15 cellular contexts compared by ENCODE assay signal in the genomic region with DNA sequence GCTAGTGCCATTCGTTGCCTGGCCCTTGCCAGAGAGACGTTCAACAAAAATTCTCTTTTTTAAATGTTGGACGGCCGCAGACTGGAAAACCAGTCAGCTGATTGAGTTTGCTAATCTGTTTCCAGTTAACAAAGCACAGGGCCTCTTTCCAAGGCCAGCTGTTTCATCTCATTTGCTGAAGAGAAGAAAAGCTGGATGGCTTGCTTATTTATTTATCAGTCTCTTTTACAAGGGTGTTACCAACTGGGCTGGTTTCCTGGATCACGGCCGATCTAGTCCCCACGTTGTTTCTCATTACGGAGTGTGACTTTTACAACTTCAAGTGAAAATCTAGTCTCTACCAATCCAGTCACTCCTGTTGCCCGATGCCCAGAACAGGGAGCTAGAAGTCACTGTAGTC.
DNase-seq lines count a peak whose midpoint lies in the region; ATAC-seq and TF ChIP-seq lines count a peak whose summit lies in the region.
"Had no signal": no experiment of that assay in that cellular context is flagged by ENCODE, and none has a peak within 500 bp of the region (broad histone marks: within the 10 kb centered on the region; RNA-seq: fewer than 3 reads in every experiment).

No MANE protein-coding gene starts in this region.

- 55 to 59% methylated on average over 9 of the region's 9 CpGs for WGBS in tibial nerve, 2 donors

- CTCF ChIA-PET in GM10248 (lab: Yijun Ruan, JAX) = interaction anchor here (1.4 to 1.7 kb wide), 2 partner anchors 25 to 58 kb away, joined by 3 to 5 read pairs; no protein-coding TSS in a partner anchor

- TF ChIP-seq EP300 in tibial nerve (IDR thresholded peaks at IDR 0.05) = peak in 1 of 2 donors; percentile 26

- TF ChIP-seq POLR2A in tibial nerve (IDR thresholded peaks at IDR 0.05) = no peak

- no peak for ATAC-seq in GM19351 (IDR thresholded peaks at IDR 0.05; ENCODE audit: unreplicated experiment)
- ATAC-seq: stimulated activated effector memory CD8-positive, alpha-beta T cell treated with anti-CD3 and anti-CD28 coated beads, Interleukin-12 subunit alpha, Interleukin-12 subunit beta, amount 100 ng/mL, for 72 hours had no signal

- no peaks in the 10 kb centered on the region for H3K27me3 ChIP-seq in tibial nerve

- H3K36me3 ChIP-seq in tibial nerve = no peaks in the 10 kb centered on the region

- H3K4me1 ChIP-seq in tibial nerve = peaks cover 0 to 16% (median 0%) of the 10 kb centered on the region in 4 donors

- no peak overlapping the region for H3K27ac ChIP-seq in tibial nerve

- DNase-seq in NCI-H1694 treated with DMSO at 0.1 percent for 48 hours (lab: John Stamatoyannopoulos, UW) (peak; percentile 41), fibroblast of peridontal ligament (ENCODE audit: extremely low read depth) (peak; percentile 87), medulla oblongata (ENCODE audit: extremely low spot score) (peak; percentile 35), tibial nerve (ENCODE audit: low spot score in 2 of 2) (peak; percentile 17 to 50), hippocampal formation (lab: John Stamatoyannopoulos, UW) (no peak), GF-D8 (lab: John Stamatoyannopoulos, UW) (no peak), GM10248 (ENCODE audit: extremely low spot score) (no peak)
- DNase-seq: activated CD4-positive, alpha-beta T cell treated with anti-CD3 and anti-CD28 coated beads for 48 hours; activated naive CD8-positive, alpha-beta T cell treated with anti-CD3 and anti-CD28 coated beads, Interleukin-2, amount 10 ng/mL, durations not matched to agents 7 days and 5 days; activated T-cell treated with anti-CD3 and anti-CD28 coated beads for 4 hours; immature natural killer cell; stimulated activated CD4-positive, alpha-beta T cell treated with anti-CD3 and anti-CD28 coated beads, Interleukin-4, amount 100 ng/mL, for 4 hours; T-helper 9 cell had no signal

- POLR2A ChIA-PET in GM10248 (lab: Yijun Ruan, JAX) = no interaction called here

- H3K4me3 ChIP-seq in tibial nerve = no peak overlapping the region

- TF ChIP-seq CTCF in tibial nerve (IDR thresholded peaks at IDR 0.05) (no peak), GM10248 (IDR thresholded peaks at IDR 0.05; ENCODE audit: control extremely low read depth, extremely low read depth, low read depth, missing control alignments) (no peak)

- no peaks in the 10 kb centered on the region for H3K9me3 ChIP-seq in tibial nerve

Comparison
In these comparisons a context has a peak if more than half of its experiments do, and no peak if none do; other contexts are left out.
1. DNase-seq: peak in NCI-H1694 treated with DMSO at 0.1 percent for 48 hours (single experiment), fibroblast of peridontal ligament (single experiment), medulla oblongata (single experiment) and tibial nerve (2 of 2); none in hippocampal formation (0 of 2), GF-D8 (single experiment) and GM10248 (single experiment).